Comparison of ENCODE assay signal across 16 cellular contexts in genomic region chr6:19759117-19759880, GRCh38.
DNase-seq lines count a peak whose midpoint lies in the region; ATAC-seq, FAIRE-seq and TF ChIP-seq lines count a peak whose summit lies in the region.
"Had no signal": no experiment of that assay in that cellular context is flagged by ENCODE, and none has a peak within 500 bp of the region (broad histone marks: within the 10 kb centered on the region; RNA-seq: fewer than 3 reads in every experiment).

No MANE protein-coding gene starts in this region.

- no peak overlapping the region for H4K8ac ChIP-seq in mesendoderm (ENCODE audit: low read depth, low read length)

- no peak overlapping the region for H3K4me3 Mint-ChIP-seq in naive thymus-derived CD4-positive, alpha-beta T cell
- H3K4me3 Mint-ChIP-seq: stimulated activated memory B cell treated with anti-CD40 and anti-IgM and Interleukin-4, amounts not matched to agents 10 μg/mL and 1 μg/mL and 100 μg/mL, for 72 hours had no signal

- CTCF ChIA-PET in naive thymus-derived CD4-positive, alpha-beta T cell (lab: Charles Lee), result no interaction called here

- no peaks in the 10 kb centered on the region for H3K36me3 Mint-ChIP-seq in naive thymus-derived CD4-positive, alpha-beta T cell
- H3K36me3 Mint-ChIP-seq: stimulated activated memory B cell treated with anti-CD40 and anti-IgM and Interleukin-4, amounts not matched to agents 10 μg/mL and 1 μg/mL and 100 μg/mL, for 72 hours had no signal

- no peaks in the 10 kb centered on the region for H3K27me3 ChIP-seq in MG63
- no peaks in the 10 kb centered on the region for H3K27me3 ChIP-seq in bronchial epithelial cell (ENCODE audit: control insufficient read depth, insufficient read depth, low read length)
- H3K27me3 ChIP-seq in naive thymus-derived CD4-positive, alpha-beta T cell (ENCODE audit: control insufficient read depth in 2 of 2, insufficient read depth in 2 of 2, low read length in 2 of 2), result no peaks in the 10 kb centered on the region
- no peaks in the 10 kb centered on the region for H3K27me3 ChIP-seq in prostate gland (replicated peaks; ENCODE audit: insufficient read depth)
- no peaks in the 10 kb centered on the region for H3K27me3 ChIP-seq in mesendoderm (ENCODE audit: insufficient read depth, low read length, poor library complexity)
- H3K27me3 ChIP-seq: BLaER1 had no signal

- H2BK15ac ChIP-seq in mesendoderm (replicated peaks; ENCODE audit: low read depth), result no peak overlapping the region

- H3K4me1 ChIP-seq in naive thymus-derived CD4-positive, alpha-beta T cell (ENCODE audit: control insufficient read depth in 2 of 2, insufficient read depth in 2 of 2, low read length in 2 of 2), result no peaks in the 10 kb centered on the region
- H3K4me1 ChIP-seq in prostate gland (replicated peaks) (no peaks in the 10 kb centered on the region), mesendoderm (ENCODE audit: control insufficient read depth, low read depth, low read length) (no peaks in the 10 kb centered on the region)
- H3K4me1 ChIP-seq: BLaER1 had no signal

- intact Hi-C loops in naive thymus-derived CD4-positive, alpha-beta T cell (cut with micrococcal nuclease), result no loop called here
- intact Hi-C loops in prostate gland (cut with DNase I), result no loop called here

- no peak overlapping the region for H2BK5ac ChIP-seq in mesendoderm (ENCODE audit: low read length)

- POLR2A ChIA-PET in naive thymus-derived CD4-positive, alpha-beta T cell (lab: Charles Lee), result no interaction called here

- H3K4ac ChIP-seq in mesendoderm (ENCODE audit: low read depth, low read length), result no peak overlapping the region

- H3K23ac ChIP-seq in mesendoderm (ENCODE audit: low read length), result no peak overlapping the region

- H3K4me3 ChIP-seq in MG63 (no peak overlapping the region), bronchial epithelial cell (ENCODE audit: low read depth, low read length) (no peak overlapping the region), prostate gland (no peak overlapping the region), mesendoderm (ENCODE audit: low read length) (no peak overlapping the region)
- no peak overlapping the region for H3K4me3 ChIP-seq in naive thymus-derived CD4-positive, alpha-beta T cell (ENCODE audit: low read length)
- H3K4me3 ChIP-seq: BLaER1 had no signal

- H3K79me1 ChIP-seq in mesendoderm (ENCODE audit: low read length), result no peaks in the 10 kb centered on the region

- H3K79me2 ChIP-seq in mesendoderm (ENCODE audit: control insufficient read depth, insufficient read depth, low read length), result no peaks in the 10 kb centered on the region

- no peak for ATAC-seq in GM19452 (IDR thresholded peaks at IDR 0.05; ENCODE audit: unreplicated experiment)
- ATAC-seq in naive thymus-derived CD4-positive, alpha-beta T cell, result no peak
- ATAC-seq: Right ventricle myocardium inferior; stimulated activated memory B cell treated with anti-CD40 and anti-IgM and Interleukin-4, amounts not matched to agents 10 μg/mL and 1 μg/mL and 100 μg/mL, for 72 hours had no signal

- H3K56ac ChIP-seq in mesendoderm (ENCODE audit: low read length), result no peak overlapping the region

- H3K27me3 Mint-ChIP-seq in naive thymus-derived CD4-positive, alpha-beta T cell, result no peaks in the 10 kb centered on the region
- H3K27me3 Mint-ChIP-seq: stimulated activated memory B cell treated with anti-CD40 and anti-IgM and Interleukin-4, amounts not matched to agents 10 μg/mL and 1 μg/mL and 100 μg/mL, for 72 hours had no signal

- no peak for TF ChIP-seq POLR2A in prostate gland (IDR thresholded peaks at IDR 0.05)

- no peaks in the 10 kb centered on the region for H3K4me1 Mint-ChIP-seq in naive thymus-derived CD4-positive, alpha-beta T cell
- H3K4me1 Mint-ChIP-seq: stimulated activated memory B cell treated with anti-CD40 and anti-IgM and Interleukin-4, amounts not matched to agents 10 μg/mL and 1 μg/mL and 100 μg/mL, for 72 hours had no signal

- H3K9me3 ChIP-seq in MG63 (no peaks in the 10 kb centered on the region), prostate gland (no peaks in the 10 kb centered on the region)
- H3K9me3 ChIP-seq in naive thymus-derived CD4-positive, alpha-beta T cell (ENCODE audit: control insufficient read depth in 2 of 3, low read length in 3 of 3), result no peaks in the 10 kb centered on the region

- no peak overlapping the region for H2BK120ac ChIP-seq in mesendoderm (ENCODE audit: low read depth, low read length)

- TF ChIP-seq CTCF in AG09319 (IDR thresholded peaks at IDR 0.05; ENCODE audit: low read depth, low read length), result no peak
- TF ChIP-seq CTCF in bronchial epithelial cell (IDR thresholded peaks at IDR 0.05; ENCODE audit: insufficient read depth, low read length, severe bottlenecking), result no peak
- TF ChIP-seq CTCF in prostate gland (IDR thresholded peaks at IDR 0.05), result no peak

- no peaks in the 10 kb centered on the region for H3K36me3 ChIP-seq in MG63
- no peaks in the 10 kb centered on the region for H3K36me3 ChIP-seq in bronchial epithelial cell (ENCODE audit: control insufficient read depth, insufficient read depth, low read length)
- H3K36me3 ChIP-seq in naive thymus-derived CD4-positive, alpha-beta T cell (ENCODE audit: control insufficient read depth in 2 of 3, insufficient read depth in 3 of 3, low read length in 3 of 3), result no peaks in the 10 kb centered on the region
- H3K36me3 ChIP-seq in prostate gland, result no peaks in the 10 kb centered on the region
- no peaks in the 10 kb centered on the region for H3K36me3 ChIP-seq in mesendoderm (ENCODE audit: control insufficient read depth, insufficient read depth, low read length)
- H3K36me3 ChIP-seq: BLaER1 had no signal

- no peak overlapping the region for H2AK5ac ChIP-seq in mesendoderm (ENCODE audit: low read length)

- H3K9me3 Mint-ChIP-seq in naive thymus-derived CD4-positive, alpha-beta T cell, result peaks cover 0 to 13% (median 1%) of the 10 kb centered on the region in 11 donors

- WGBS in prostate gland, result 80% methylated on average over 3 of the region's 3 CpGs
- WGBS in mesendoderm (ENCODE audit: extremely low coverage, insufficient coverage, low lambda C conversion rate), result no CpG with 5 or more reads among the region's 3 CpGs

- no peak overlapping the region for H3K18ac ChIP-seq in mesendoderm (ENCODE audit: low read length)

- no peak overlapping the region for H3K27ac Mint-ChIP-seq in naive thymus-derived CD4-positive, alpha-beta T cell
- H3K27ac Mint-ChIP-seq: stimulated activated memory B cell treated with anti-CD40 and anti-IgM and Interleukin-4, amounts not matched to agents 10 μg/mL and 1 μg/mL and 100 μg/mL, for 72 hours had no signal

- no peak overlapping the region for H3K9ac ChIP-seq in mesendoderm (ENCODE audit: low read length)
- H3K9ac ChIP-seq: BLaER1 had no signal

- DNase-seq in AG09319 (ENCODE audit: extremely low read depth, low read depth), result peak; percentile 41
- peak; percentile 28 for DNase-seq in MG63
- DNase-seq in bronchial epithelial cell (ENCODE audit: low read depth), result peak; percentile 92
- peak; percentile 86 for DNase-seq in kidney tubule cell (ENCODE audit: low spot score)
- DNase-seq in naive thymus-derived CD4-positive, alpha-beta T cell, result no peak
- DNase-seq in prostate gland (ENCODE audit: low spot score), result no peak
- DNase-seq in mesendoderm, result no peak
- DNase-seq: NCI-H1436 treated with DMSO at 0.1 percent for 48 hours; NCI-H69; stimulated activated CD4-positive, alpha-beta T cell treated with anti-CD3 and anti-CD28 coated beads, Interleukin-4, amount 100 ng/mL, for 24 hours had no signal

- H3K27ac ChIP-seq in naive thymus-derived CD4-positive, alpha-beta T cell (ENCODE audit: low read depth, low read length), result no peak overlapping the region
- H3K27ac ChIP-seq in prostate gland (no peak overlapping the region), mesendoderm (ENCODE audit: low read depth, low read length) (no peak overlapping the region)
- H3K27ac ChIP-seq: BLaER1 had no signal

- no peak for FAIRE-seq in bronchial epithelial cell (lab: Jason Lieb, UNC)
- FAIRE-seq: frontal cortex, GM18507 had no signal

- H3K4me2 ChIP-seq in mesendoderm (ENCODE audit: low read length), result no peak overlapping the region
- H3K4me2 ChIP-seq: BLaER1 had no signal

- no peak overlapping the region for H4K5ac ChIP-seq in mesendoderm (ENCODE audit: low read length)

Comparison
In these comparisons a context has a peak if more than half of its experiments do, and no peak if none do; other contexts are left out.
1. DNase-seq: peak in AG09319 (single experiment), MG63 (single experiment), bronchial epithelial cell (single experiment) and kidney tubule cell (single experiment); none in naive thymus-derived CD4-positive, alpha-beta T cell (0 of 9), prostate gland (single experiment) and mesendoderm (single experiment).